1 cellular context compared by ENCODE assay signal in genomic region chr2:100968146-100969145, GRCh38.
TF ChIP-seq lines count a peak whose summit lies in the region.

No MANE protein-coding gene starts in this region.

TF ChIP-seq in GM23338, 12 proteins besides CTCF, POLR2A, EP300 and RAD21 (continued from another document):
- TF ChIP-seq, protein P1, sequence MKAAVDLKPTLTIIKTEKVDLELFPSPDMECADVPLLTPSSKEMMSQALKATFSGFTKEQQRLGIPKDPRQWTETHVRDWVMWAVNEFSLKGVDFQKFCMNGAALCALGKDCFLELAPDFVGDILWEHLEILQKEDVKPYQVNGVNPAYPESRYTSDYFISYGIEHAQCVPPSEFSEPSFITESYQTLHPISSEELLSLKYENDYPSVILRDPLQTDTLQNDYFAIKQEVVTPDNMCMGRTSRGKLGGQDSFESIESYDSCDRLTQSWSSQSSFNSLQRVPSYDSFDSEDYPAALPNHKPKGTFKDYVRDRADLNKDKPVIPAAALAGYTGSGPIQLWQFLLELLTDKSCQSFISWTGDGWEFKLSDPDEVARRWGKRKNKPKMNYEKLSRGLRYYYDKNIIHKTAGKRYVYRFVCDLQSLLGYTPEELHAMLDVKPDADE (IDR thresholded peaks at IDR 0.05) = no peak
- no peak for TF ChIP-seq NANOG (IDR thresholded peaks at IDR 0.05; ENCODE audit: borderline replicate concordance)
- TF ChIP-seq ZNF331 (CRISPR knock-in tag; IDR thresholded peaks at IDR 0.05; ENCODE audit: low read depth) = no peak
- TF ChIP-seq POLR2AphosphoS5 (IDR thresholded peaks at IDR 0.05; ENCODE audit: low read depth) = no peak
- no peak for TF ChIP-seq REST (IDR thresholded peaks at IDR 0.05; ENCODE audit: unreplicated experiment)
